8 cellular contexts compared by ENCODE assay signal in genomic region chr14:49585803-49586672, GRCh38. TPM values are rescaled to one million over a fixed set of nuclear protein-coding genes. Genes with fewer than 3 reads are reported as not detected.
DNase-seq lines count a peak whose midpoint lies in the region; ATAC-seq and TF ChIP-seq lines count a peak whose summit lies in the region.

TSS of gene RPS29 (minus strand) at chr14:49586380. CDS start at chr14:49586346, 34 bp downstream.

- H2AFZ ChIP-seq in ACC112 (ENCODE audit: low read length, unreplicated experiment) = peak within 1 kb of the TSS; percentile 79
- H2AFZ ChIP-seq in mammary epithelial cell (ENCODE audit: low read depth, low read length) = peak within 1 kb of the TSS; percentile 33

- peak within 1 kb of the TSS; percentile 70 for H3K4me2 ChIP-seq in mammary epithelial cell (ENCODE audit: insufficient read depth, low read depth, low read length)

- dilution Hi-C loops in mammary epithelial cell (cut with HindIII; ENCODE audit: low sequenced_read_pairs) = no loop called here

- peak within 1 kb of the TSS; percentile 97 for H3K9ac ChIP-seq in mammary epithelial cell (ENCODE audit: insufficient read depth, low read length)
- peak within 1 kb of the TSS; percentile 97 for H3K9ac ChIP-seq in iPS-20b (ENCODE audit: low read depth, low read length)

- TSS peak; percentile 63 for BruUV-seq in mammary epithelial cell (replicated peaks; lab: Mats Ljungman, UMichigan)

- H4K20me1 ChIP-seq in mammary epithelial cell (ENCODE audit: insufficient read depth, low read length) = peaks cover 5% of the 10 kb centered on the region

- H3K9me3 ChIP-seq in WERI-Rb-1 (ENCODE audit: severe bottlenecking) (no peaks in the 10 kb centered on the region), mammary epithelial cell (replicated peaks; ENCODE audit: insufficient read depth, low read length) (no peaks in the 10 kb centered on the region), iPS-20b (ENCODE audit: insufficient read depth, low read depth, low read length) (no peaks in the 10 kb centered on the region)

- in situ Hi-C loops in mammary epithelial cell (cut with MboI; ENCODE audit: low sequenced_read_pairs in 2 of 2) = no loop called here

- under 1% methylated on average over 35 of the region's 55 CpGs for WGBS in mammary epithelial cell (ENCODE audit: low coverage, missing lambda C conversion rate)

- peak within 1 kb of the TSS; percentile 62 for H3K27ac ChIP-seq in ACC112 (ENCODE audit: low read depth, low read length)
- H3K27ac ChIP-seq in WERI-Rb-1 = peak within 1 kb of the TSS; percentile 88
- peak within 1 kb of the TSS; percentile 86 for H3K27ac ChIP-seq in mammary epithelial cell (ENCODE audit: insufficient read depth, low read depth, low read length)
- H3K27ac ChIP-seq in iPS-20b (ENCODE audit: low read length) = peak within 1 kb of the TSS; percentile 97
- peak within 1 kb of the TSS; percentile 86 to 98 (median 93) for H3K27ac ChIP-seq in skin epidermis

- peaks cover 48% of the 10 kb centered on the region for H3K79me2 ChIP-seq in ACC112 (ENCODE audit: control insufficient read depth, insufficient read depth, low read length, unreplicated experiment)
- peaks cover 52% of the 10 kb centered on the region for H3K79me2 ChIP-seq in mammary epithelial cell (ENCODE audit: insufficient read depth, low read length)

- intact Hi-C loops in mammary epithelial cell (cut with micrococcal nuclease) = loop anchor here (1.0 to 2.0 kb wide), 4 partner anchors 12 to 81 kb away; partner anchors contain the start of genes LRR1, MGAT2 and RPL36AL

- H3K36me3 ChIP-seq in ACC112 (ENCODE audit: insufficient read depth, low read length) = peaks cover 31% of the 10 kb centered on the region
- H3K36me3 ChIP-seq in WERI-Rb-1 = peaks cover 39% of the 10 kb centered on the region
- peaks cover 24% of the 10 kb centered on the region for H3K36me3 ChIP-seq in mammary epithelial cell (ENCODE audit: insufficient read depth, low read length)
- peaks cover 43% of the 10 kb centered on the region for H3K36me3 ChIP-seq in iPS-20b (ENCODE audit: insufficient read depth, low read depth, low read length)

- TF ChIP-seq CTCF in WERI-Rb-1 (IDR thresholded peaks at IDR 0.05; ENCODE audit: low read depth, low read length) = no peak
- no peak for TF ChIP-seq CTCF in mammary epithelial cell (conservative IDR thresholded peaks at IDR 0.05 in 1 of 2, IDR thresholded peaks at IDR 0.05 in 1 of 2; ENCODE audit: extremely low read depth in 1 of 2, insufficient read depth in 1 of 2, low read depth in 1 of 2, low read length in 2 of 2)

- ATAC-seq in GM18873 (IDR thresholded peaks at IDR 0.05; ENCODE audit: low FRiP score, unreplicated experiment) (peak; percentile 91), HG03139 (IDR thresholded peaks at IDR 0.05; ENCODE audit: unreplicated experiment) (peak; percentile 83)

- H3K4me1 ChIP-seq in ACC112 (ENCODE audit: control insufficient read depth, insufficient read depth, low read length, unreplicated experiment) (peaks cover 22% of the 10 kb centered on the region), mammary epithelial cell (ENCODE audit: insufficient read depth, low read length) (peaks cover 7% of the 10 kb centered on the region), iPS-20b (ENCODE audit: insufficient read depth, low read length) (0 out of 2 replicates have a peak, but pooled peaks cover 2% of the 10 kb centered on the region)

- H3K27me3 ChIP-seq in ACC112 (ENCODE audit: insufficient read depth, low read length) = no peaks in the 10 kb centered on the region
- H3K27me3 ChIP-seq in WERI-Rb-1 (ENCODE audit: insufficient read depth, low read depth, severe bottlenecking) = no peaks in the 10 kb centered on the region
- no peaks in the 10 kb centered on the region for H3K27me3 ChIP-seq in mammary epithelial cell (ENCODE audit: insufficient read depth, low read length)
- H3K27me3 ChIP-seq in iPS-20b (ENCODE audit: insufficient read depth, low read length) = no peaks in the 10 kb centered on the region

- CTCF ChIA-PET in mammary epithelial cell (lab: Charles Lee; ENCODE audit: low non-redundant PET) = interaction anchor here (0.5 to 1.1 kb wide), 3 partner anchors 11 to 82 kb away, joined by 3 to 17 read pairs (median 4); no protein-coding TSS in a partner anchor

- H3K4me3 ChIP-seq in ACC112 (ENCODE audit: low read depth, low read length) (peak within 1 kb of the TSS; percentile 88), WERI-Rb-1 (ENCODE audit: low read depth, low read length) (peak within 1 kb of the TSS; percentile 99), mammary epithelial cell (replicated peaks in 1 of 3; ENCODE audit: insufficient read depth in 1 of 3, low read depth in 2 of 3, low read length in 3 of 3) (peak within 1 kb of the TSS; percentile 76 to 99 (median 80)), iPS-20b (ENCODE audit: low read length) (peak within 1 kb of the TSS; percentile 88), skin epidermis (peak within 1 kb of the TSS; percentile 69 to 98 (median 84))

- peak; percentile 99 for DNase-seq in NCI-H2227 (lab: John Stamatoyannopoulos, UW; ENCODE audit: unreplicated experiment)
- DNase-seq in WERI-Rb-1 = peak; percentile 97
- DNase-seq in mammary epithelial cell = peak; percentile 99

RNA-seq across cellular contexts. Expression of gene RPS29, which starts in this region (rescaled TPM):
- total RNA-seq in mammary epithelial cell = 1,000 to 10,000 TPM; 1,150 to 1,610 TPM
- 8,703 TPM for polyA plus RNA-seq in mammary epithelial cell
- 952 TPM for polyA minus RNA-seq in mammary epithelial cell

Comparison
In these comparisons a context has a peak if more than half of its experiments do, and no peak if none do; other contexts are left out.
1. Peak in every context shown above with its lines: DNase-seq, ATAC-seq, H3K4me3 ChIP-seq and H3K27ac ChIP-seq.